Comparison of ENCODE assay signal across 8 cellular contexts in the genomic region with DNA sequence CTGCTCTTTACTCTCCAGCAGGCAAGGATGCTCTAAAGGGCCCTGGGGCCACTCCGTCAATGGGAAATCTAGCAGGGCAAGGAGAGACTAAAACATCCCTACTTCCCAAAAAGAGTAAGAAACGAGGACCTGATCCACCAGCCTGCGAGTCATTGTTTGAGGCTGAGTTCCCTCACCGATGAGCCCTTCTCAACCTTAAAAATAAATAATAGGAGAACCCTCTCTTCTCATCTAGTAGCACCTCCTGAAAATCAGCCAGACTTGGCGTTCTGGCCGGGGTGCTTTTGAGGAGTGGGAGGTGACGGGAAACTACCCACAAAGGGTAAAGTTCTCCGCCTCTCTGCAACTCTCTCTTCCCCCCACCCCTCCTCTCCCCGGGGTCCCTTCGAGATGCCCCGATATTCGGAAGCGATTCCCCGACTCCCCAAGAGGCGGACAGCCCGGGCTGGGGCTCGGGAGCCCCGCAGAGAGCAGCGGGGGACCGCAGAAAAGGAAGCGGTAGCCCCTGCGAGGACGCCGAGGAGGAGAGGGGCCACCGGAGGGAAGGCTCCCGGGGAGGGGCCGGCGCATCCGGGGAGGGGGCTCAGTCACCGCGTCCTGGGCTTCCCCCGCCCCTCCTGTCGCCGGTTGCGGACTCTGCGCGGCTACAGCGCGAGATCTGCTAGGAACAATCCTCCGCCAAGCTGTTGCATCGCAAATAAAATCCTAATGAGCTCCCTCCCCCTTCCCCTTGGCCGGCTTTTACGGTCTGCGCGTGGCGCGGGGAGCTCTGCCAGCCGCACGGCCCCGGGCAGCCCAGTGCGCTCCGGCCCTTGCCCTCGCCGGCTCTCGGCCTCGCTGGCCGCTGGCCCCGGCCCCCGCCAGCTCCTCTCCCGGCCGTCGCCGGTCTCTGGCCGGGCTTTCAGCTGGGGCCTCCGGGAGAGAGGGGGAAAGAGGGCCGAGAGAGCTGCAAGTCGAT. TPM values are rescaled to one million over a fixed set of nuclear protein-coding genes. Genes with fewer than 3 reads are reported as not detected.
DNase-seq lines count a peak whose midpoint lies in the region; ATAC-seq, FAIRE-seq and TF ChIP-seq lines count a peak whose summit lies in the region.

No MANE protein-coding gene starts in this region.

- no peak overlapping the region for H2BK5ac ChIP-seq in mesendoderm (ENCODE audit: low read length)

- H3K4ac ChIP-seq in mesendoderm (ENCODE audit: low read depth, low read length): no peak overlapping the region

- no peak for TF ChIP-seq RAD21 in GM12878 (IDR thresholded peaks at IDR 0.05; ENCODE audit: insufficient read depth, low read depth, low read length)

- H3K18ac ChIP-seq in mesendoderm (ENCODE audit: low read length): peak overlapping the region; percentile 81

- ATAC-seq in CD8-positive, alpha-beta T cell: peak; percentile 30
- ATAC-seq in GM12878: peak; percentile 44

- peak overlapping the region; percentile 31 for H2BK120ac ChIP-seq in mesendoderm (ENCODE audit: low read depth, low read length)

- peaks cover 11% of the 10 kb centered on the region for H3K4me1 Mint-ChIP-seq in CD8-positive, alpha-beta T cell (ENCODE audit: low read depth)
- peaks cover 15% of the 10 kb centered on the region for H3K4me1 Mint-ChIP-seq in endothelial cell (ENCODE audit: unreplicated experiment)

- WGBS in GM12878 (ENCODE audit: insufficient coverage, insufficient replicate concordance, low lambda C conversion rate, missing lambda C conversion rate): 14% methylated on average over 30 of the region's 67 CpGs
- no CpG with 5 or more reads among the region's 67 CpGs for WGBS in mesendoderm (ENCODE audit: extremely low coverage, insufficient coverage, low lambda C conversion rate)

- FAIRE-seq in GM12878 (lab: Jason Lieb, UNC): no peak

- RAD21 ChIA-PET in GM12878 (lab: Charles Lee; ENCODE audit: unreplicated experiment): interaction anchor here (1.0 to 1.4 kb wide), 3 partner anchors 12 to 600 kb away, joined by 3 to 4 read pairs (median 4); no protein-coding TSS in a partner anchor

- peaks cover 83% of the 10 kb centered on the region for H3K27me3 Mint-ChIP-seq in CD8-positive, alpha-beta T cell (ENCODE audit: low read depth)
- peaks cover 31% of the 10 kb centered on the region for H3K27me3 Mint-ChIP-seq in endothelial cell (ENCODE audit: unreplicated experiment)

- intact Hi-C loops in CD8-positive, alpha-beta T cell (cut with DNase I, micrococcal nuclease): no loop called here
- intact Hi-C loops in GM12878 (cut with micrococcal nuclease; ENCODE audit: unreplicated experiment): no loop called here

- SMC1A ChIA-PET in GM12878 (lab: Charles Lee; ENCODE audit: uncharacterized antibody, unreplicated experiment): no interaction called here

- H3K9ac ChIP-seq in Loucy (ENCODE audit: low read depth, low read length, poor library complexity, severe bottlenecking) (peak overlapping the region; percentile 100), GM12878 (ENCODE audit: control insufficient read depth, insufficient read depth, low read length) (no peak overlapping the region), mesendoderm (ENCODE audit: low read length) (peak overlapping the region; percentile 51)

- BruUV-seq in GM12878 (replicated peaks; lab: Mats Ljungman, UMichigan): no TSS peak

- TF ChIP-seq POLR2A in GM12878 (IDR thresholded peaks at IDR 0.05; ENCODE audit: low read depth, low read length) (no peak), erythroblast (IDR thresholded peaks at IDR 0.05; ENCODE audit: low read length) (no peak)

- H3K27ac ChIP-seq in CD8-positive, alpha-beta T cell (ENCODE audit: low read depth, low read length): no peak overlapping the region
- H3K27ac ChIP-seq in GM12878 (ENCODE audit: control insufficient read depth, insufficient read depth) (no peak overlapping the region), mesendoderm (ENCODE audit: low read depth, low read length) (no peak overlapping the region)

- peaks cover 52% of the 10 kb centered on the region for H3K27me3 ChIP-seq in CD8-positive, alpha-beta T cell (ENCODE audit: insufficient read depth, low read length)
- peaks cover 37% of the 10 kb centered on the region for H3K27me3 ChIP-seq in Loucy (ENCODE audit: insufficient read depth, low read length, poor library complexity, severe bottlenecking)
- H3K27me3 ChIP-seq in GM12878 (replicated peaks in 1 of 2; ENCODE audit: control insufficient read depth in 2 of 2, insufficient read depth in 2 of 2, low read length in 1 of 2): peaks cover 38 to 42% of the 10 kb centered on the region in 2 experiments
- H3K27me3 ChIP-seq in mesendoderm (ENCODE audit: insufficient read depth, low read length, poor library complexity): peaks cover 82% of the 10 kb centered on the region

- H3K9me3 ChIP-seq in CD8-positive, alpha-beta T cell (ENCODE audit: low read length): no peaks in the 10 kb centered on the region
- H3K9me3 ChIP-seq in Loucy (ENCODE audit: insufficient read depth, low read depth, low read length) (no peaks in the 10 kb centered on the region), GM12878 (replicated peaks; ENCODE audit: control insufficient read depth, insufficient read depth, low read length) (no peaks in the 10 kb centered on the region)

- no peak for TF ChIP-seq EP300 in GM12878 (IDR thresholded peaks at IDR 0.05; ENCODE audit: borderline replicate concordance in 1 of 2, control insufficient read depth in 1 of 2, low read depth in 2 of 2, low read length in 2 of 2)

- H4K20me1 ChIP-seq in Loucy (ENCODE audit: insufficient read depth, low read length, poor library complexity, severe bottlenecking): peaks cover 24% of the 10 kb centered on the region
- H4K20me1 ChIP-seq in GM12878 (ENCODE audit: control insufficient read depth, insufficient read depth): no peaks in the 10 kb centered on the region

- POLR2A ChIA-PET in CD8-positive, alpha-beta T cell (lab: Charles Lee): interaction anchor here (0.6 kb wide), 1 partner anchor 103 kb away, joined by 3 read pairs; no protein-coding TSS in a partner anchor
- POLR2A ChIA-PET in GM12878 (lab: Charles Lee): interaction anchor here (0.6 to 1.8 kb wide), 2 partner anchors 15 kb away, joined by 3 to 5 read pairs; no protein-coding TSS in a partner anchor

- H3K4me3 ChIP-seq in CD8-positive, alpha-beta T cell (ENCODE audit: low read depth, low read length): peak overlapping the region; percentile 55
- peak overlapping the region; percentile 89 for H3K4me3 ChIP-seq in Loucy (ENCODE audit: low read length, poor library complexity, severe bottlenecking)
- peak overlapping the region; percentile 65; the same call in 1 of the 2 replicates for H3K4me3 ChIP-seq in GM12878
- peak overlapping the region; percentile 10 for H3K4me3 ChIP-seq in mesendoderm (ENCODE audit: low read length)

- H3K56ac ChIP-seq in mesendoderm (ENCODE audit: low read length): peak overlapping the region; percentile 74

- H2AK5ac ChIP-seq in mesendoderm (ENCODE audit: low read length): no peak overlapping the region

- H3K9me2 ChIP-seq in Loucy (replicated peaks; ENCODE audit: low read depth, low read length): no peaks in the 10 kb centered on the region

- H3K27ac Mint-ChIP-seq in CD8-positive, alpha-beta T cell: no peak overlapping the region
- H3K27ac Mint-ChIP-seq in endothelial cell (ENCODE audit: unreplicated experiment): no peak overlapping the region

- CTCF ChIA-PET in CD8-positive, alpha-beta T cell (lab: Charles Lee): interaction anchor here (0.6 to 1.9 kb wide), 7 partner anchors 10 to 599 kb away, joined by 3 to 8 read pairs (median 4); a partner anchor contains a TSS
- CTCF ChIA-PET in GM12878 (lab: Yijun Ruan, JAX): interaction anchor here (0.8 to 3.7 kb wide), 6 partner anchors 12 to 599 kb away, joined by 3 to 16 read pairs (median 6); no protein-coding TSS in a partner anchor

- peak overlapping the region; percentile 98 for H3K4me2 ChIP-seq in Loucy (ENCODE audit: low read depth, low read length, poor library complexity, severe bottlenecking)
- H3K4me2 ChIP-seq in GM12878 (ENCODE audit: control insufficient read depth, insufficient read depth): peak overlapping the region; percentile 79
- peak overlapping the region; percentile 83 for H3K4me2 ChIP-seq in mesendoderm (ENCODE audit: low read length)

- H3K23ac ChIP-seq in mesendoderm (ENCODE audit: low read length): no peak overlapping the region

- no peak overlapping the region for H4K5ac ChIP-seq in mesendoderm (ENCODE audit: low read length)

- peaks cover 26% of the 10 kb centered on the region for H3K4me1 ChIP-seq in CD8-positive, alpha-beta T cell (ENCODE audit: insufficient read depth, low read length)
- H3K4me1 ChIP-seq in Loucy (ENCODE audit: insufficient read depth, low read length, poor library complexity, severe bottlenecking) (peaks cover 58% of the 10 kb centered on the region), GM12878 (ENCODE audit: control insufficient read depth, insufficient read depth, low read length) (no peaks in the 10 kb centered on the region), mesendoderm (ENCODE audit: control insufficient read depth, low read depth, low read length) (no peaks in the 10 kb centered on the region)

- no peaks in the 10 kb centered on the region for H3F3A ChIP-seq in Loucy (ENCODE audit: low read depth)

- H3K9me3 Mint-ChIP-seq in CD8-positive, alpha-beta T cell: no peaks in the 10 kb centered on the region
- no peaks in the 10 kb centered on the region for H3K9me3 Mint-ChIP-seq in endothelial cell (ENCODE audit: unreplicated experiment)

- H3K36me3 Mint-ChIP-seq in CD8-positive, alpha-beta T cell: no peaks in the 10 kb centered on the region
- H3K36me3 Mint-ChIP-seq in endothelial cell (ENCODE audit: low read depth, unreplicated experiment): no peaks in the 10 kb centered on the region

- H3K79me1 ChIP-seq in mesendoderm (ENCODE audit: low read length): no peaks in the 10 kb centered on the region

- H2BK15ac ChIP-seq in mesendoderm (replicated peaks; ENCODE audit: low read depth): peak overlapping the region; percentile 39

- peak overlapping the region; percentile 82 for H3K4me3 Mint-ChIP-seq in CD8-positive, alpha-beta T cell
- no peak overlapping the region for H3K4me3 Mint-ChIP-seq in endothelial cell (ENCODE audit: unreplicated experiment)

- no peaks in the 10 kb centered on the region for H3K36me3 ChIP-seq in CD8-positive, alpha-beta T cell (ENCODE audit: insufficient read depth, low read length)
- H3K36me3 ChIP-seq in Loucy (ENCODE audit: insufficient read depth, low read length) (peaks cover 8% of the 10 kb centered on the region; the same call in 1 of the 2 replicates), GM12878 (ENCODE audit: control insufficient read depth in 2 of 2, insufficient read depth in 2 of 2, low read length in 1 of 2) (no peaks in the 10 kb centered on the region; a peak in 1 of 4 replicates), mesendoderm (ENCODE audit: control insufficient read depth, insufficient read depth, low read length) (no peaks in the 10 kb centered on the region)

- TF ChIP-seq CTCF in CD8-positive, alpha-beta T cell (IDR thresholded peaks at IDR 0.05): no peak
- no peak for TF ChIP-seq CTCF in Loucy (conservative IDR thresholded peaks at IDR 0.05; ENCODE audit: low read length)
- no peak for TF ChIP-seq CTCF in GM12878 (IDR thresholded peaks at IDR 0.05 in 2 of 3, conservative IDR thresholded peaks at IDR 0.05 in 1 of 3; ENCODE audit: control insufficient read depth in 2 of 3, extremely low read depth in 1 of 3, insufficient read depth in 1 of 3, low read depth in 3 of 3, low read length in 3 of 3)
- no peak for TF ChIP-seq CTCF in endothelial cell (IDR thresholded peaks at IDR 0.05; ENCODE audit: unreplicated experiment)

- H3K79me2 ChIP-seq in Loucy (ENCODE audit: insufficient read depth, low read length): peaks cover 98% of the 10 kb centered on the region
- no peaks in the 10 kb centered on the region for H3K79me2 ChIP-seq in GM12878 (ENCODE audit: control insufficient read depth, insufficient read depth, low read length)
- H3K79me2 ChIP-seq in mesendoderm (ENCODE audit: control insufficient read depth, insufficient read depth, low read length): no peaks in the 10 kb centered on the region

- DNase-seq in CD8-positive, alpha-beta T cell: no peak
- DNase-seq in GM12878 (ENCODE audit: low read depth, low spot score) (no peak), mesendoderm (peak; percentile 75), GM19238 (ENCODE audit: insufficient read length, low spot score) (no peak), C1 segment of cervical spinal cord (lab: John Stamatoyannopoulos, UW) (no peak), endothelial cell (ENCODE audit: low spot score) (no peak), erythroblast (lab: John Stamatoyannopoulos, UW) (no peak)

- in situ Hi-C loops in GM12878 (cut with MboI): loop anchor here (10.0 kb wide), 1 partner anchor 780 kb away; a partner anchor contains a TSS

- H2AFZ ChIP-seq in Loucy (ENCODE audit: low read length): no peak overlapping the region
- H2AFZ ChIP-seq in GM12878 (ENCODE audit: control insufficient read depth, low read depth, low read length): no peak overlapping the region

- no peak overlapping the region for H4K8ac ChIP-seq in mesendoderm (ENCODE audit: low read depth, low read length)

RNA-seq across cellular contexts. Expression of a gene that starts 1.3 kb away (rescaled TPM):
- total RNA-seq in CD8-positive, alpha-beta T cell: not detected
- 0.19 and 0.42 TPM in 2 replicates for total RNA-seq in GM12878 (2013; cell fraction: nucleolus; rRNA removed)
- not detected in 2 replicates for total RNA-seq in GM12878 (2014; rRNA removed)
- total RNA-seq in GM12878 (2014; rRNA removed; fragmentation: Illumina TruSeq; extraction: Trizol): 0.04 and 0.05 TPM in 2 replicates
- 0.13 and 0.16 TPM in 2 replicates for total RNA-seq in GM12878 (2021)
- not detected for polyA plus RNA-seq in GM12878 (2011; ENCODE audit: low read depth)
- polyA plus RNA-seq in GM12878 (2011; rRNA removed): 0.49 and 0.69 TPM in 2 replicates
- polyA plus RNA-seq in GM12878 (2011; cell fraction: cytosol; rRNA removed): 0.32 and 0.46 TPM in 2 replicates
- polyA plus RNA-seq in GM12878 (2011; cell fraction: nucleus; rRNA removed): 0.53 and 0.87 TPM in 2 replicates
- 0.05 and 0.21 TPM in 2 replicates for polyA plus RNA-seq in GM12878 (2012)
- 0.01 TPM in 1 of 2 replicates, not detected in the other for polyA plus RNA-seq in GM12878 (2014; fragmentation: Illumina TruSeq; extraction: Trizol)
- not detected for polyA plus RNA-seq in GM12878 (2014; fragmentation: Nextera tagmentation; extraction: Ambion mirVana)
- 0.09 TPM in 1 of 2 replicates, not detected in the other for polyA plus RNA-seq in GM12878 (2014; rRNA removed)
- not detected for polyA plus RNA-seq in GM12878 (2016; fragmentation: Nextera tagmentation; extraction: Ambion mirVana)
- 0.15 and 0.26 TPM in 2 replicates for polyA minus RNA-seq in GM12878 (2011; rRNA and poly(A)+ RNA removed)
- polyA minus RNA-seq in GM12878 (2011; cell fraction: cytosol; rRNA and poly(A)+ RNA removed): not detected in 2 replicates
- 0.19 and 0.24 TPM in 2 replicates for polyA minus RNA-seq in GM12878 (2011; cell fraction: nucleus; rRNA and poly(A)+ RNA removed)
- 0.17 TPM for polyA plus RNA-seq in mesendoderm (2013, experiment 1 of 2)
- 0.10 TPM for polyA plus RNA-seq in mesendoderm (2013, experiment 2 of 2)
- 0.49 TPM for total RNA-seq in endothelial cell (ENCODE audit: unreplicated experiment)

RNA-seq across cellular contexts. Expression of a gene that starts 9.7 kb away (rescaled TPM):
- total RNA-seq in CD8-positive, alpha-beta T cell: not detected
- total RNA-seq in GM12878 (2013; cell fraction: nucleolus; rRNA removed): not detected in 2 replicates
- total RNA-seq in GM12878 (2014; rRNA removed) (not detected in 2 replicates), GM12878 (2014; rRNA removed; fragmentation: Illumina TruSeq; extraction: Trizol) (not detected in 2 replicates), GM12878 (2021) (0.21 TPM in 1 of 2 replicates, not detected in the other), endothelial cell (ENCODE audit: unreplicated experiment) (0.15 TPM)
- not detected for polyA plus RNA-seq in GM12878 (2011; ENCODE audit: low read depth)
- polyA plus RNA-seq in GM12878 (2011; rRNA removed) (not detected in 2 replicates), GM12878 (2014; fragmentation: Illumina TruSeq; extraction: Trizol) (not detected in 2 replicates), GM12878 (2014; fragmentation: Nextera tagmentation; extraction: Ambion mirVana) (not detected), GM12878 (2014; rRNA removed) (not detected in 2 replicates), GM12878 (2016; fragmentation: Nextera tagmentation; extraction: Ambion mirVana) (not detected)
- not detected in 2 replicates for polyA plus RNA-seq in GM12878 (2011; cell fraction: cytosol; rRNA removed)
- not detected in 2 replicates for polyA plus RNA-seq in GM12878 (2011; cell fraction: nucleus; rRNA removed)
- not detected in 2 replicates for polyA plus RNA-seq in GM12878 (2012)
- polyA minus RNA-seq in GM12878 (2011; rRNA and poly(A)+ RNA removed): not detected in 2 replicates
- not detected in 2 replicates for polyA minus RNA-seq in GM12878 (2011; cell fraction: cytosol; rRNA and poly(A)+ RNA removed)
- not detected in 2 replicates for polyA minus RNA-seq in GM12878 (2011; cell fraction: nucleus; rRNA and poly(A)+ RNA removed)
- polyA plus RNA-seq in mesendoderm (2013, experiment 1 of 2): not detected
- not detected for polyA plus RNA-seq in mesendoderm (2013, experiment 2 of 2)

RNA-seq across cellular contexts. Expression of a gene that starts 14.0 kb away (rescaled TPM):
- under 1 TPM in 1 of 2 experiments, not detected in 1; 0.22 TPM for total RNA-seq in CD8-positive, alpha-beta T cell
- total RNA-seq in GM12878 (2013; cell fraction: nucleolus; rRNA removed): 0.98 and 1.3 TPM in 2 replicates
- total RNA-seq in GM12878 (2014; rRNA removed) (3.2 and 4.2 TPM in 2 replicates), GM12878 (2014; rRNA removed; fragmentation: Illumina TruSeq; extraction: Trizol) (3.6 and 5.8 TPM in 2 replicates), GM12878 (2021) (4.0 and 4.5 TPM in 2 replicates), endothelial cell (ENCODE audit: unreplicated experiment) (3.6 TPM)
- 2.3 TPM for polyA plus RNA-seq in GM12878 (2011; ENCODE audit: low read depth)
- polyA plus RNA-seq in GM12878 (2011; rRNA removed) (7.4 and 8.3 TPM in 2 replicates), GM12878 (2014; fragmentation: Illumina TruSeq; extraction: Trizol) (1.3 and 3.7 TPM in 2 replicates), GM12878 (2014; fragmentation: Nextera tagmentation; extraction: Ambion mirVana) (1 to 10 TPM; 2.8 to 3.4 TPM), GM12878 (2014; rRNA removed) (5.1 and 7.0 TPM in 2 replicates), GM12878 (2016; fragmentation: Nextera tagmentation; extraction: Ambion mirVana) (1 to 10 TPM; 4.3 to 4.8 TPM)
- polyA plus RNA-seq in GM12878 (2011; cell fraction: cytosol; rRNA removed): 6.8 and 8.1 TPM in 2 replicates
- 2.5 and 4.1 TPM in 2 replicates for polyA plus RNA-seq in GM12878 (2011; cell fraction: nucleus; rRNA removed)
- polyA plus RNA-seq in GM12878 (2012): 3.9 and 4.1 TPM in 2 replicates
- polyA minus RNA-seq in GM12878 (2011; rRNA and poly(A)+ RNA removed): 1.6 and 2.8 TPM in 2 replicates
- 1.7 and 2.2 TPM in 2 replicates for polyA minus RNA-seq in GM12878 (2011; cell fraction: cytosol; rRNA and poly(A)+ RNA removed)
- polyA minus RNA-seq in GM12878 (2011; cell fraction: nucleus; rRNA and poly(A)+ RNA removed): 0.97 and 1.2 TPM in 2 replicates
- not detected for polyA plus RNA-seq in mesendoderm (2013, experiment 1 of 2)
- 0.04 TPM for polyA plus RNA-seq in mesendoderm (2013, experiment 2 of 2)

RNA-seq across cellular contexts. Expression of a gene that starts 20.0 kb away (rescaled TPM):
- under 1 TPM in 1 of 2 experiments, not detected in 1; 0.19 TPM for total RNA-seq in CD8-positive, alpha-beta T cell
- not detected in 2 replicates for total RNA-seq in GM12878 (2013; cell fraction: nucleolus; rRNA removed)
- total RNA-seq in GM12878 (2014; rRNA removed) (0.05 and 0.06 TPM in 2 replicates), GM12878 (2014; rRNA removed; fragmentation: Illumina TruSeq; extraction: Trizol) (0.09 TPM in 1 of 2 replicates, not detected in the other), GM12878 (2021) (0.13 and 0.24 TPM in 2 replicates), endothelial cell (ENCODE audit: unreplicated experiment) (1.9 TPM)
- 0.16 TPM for polyA plus RNA-seq in GM12878 (2011; ENCODE audit: low read depth)
- polyA plus RNA-seq in GM12878 (2011; rRNA removed) (0.10 TPM in 1 of 2 replicates, not detected in the other), GM12878 (2014; fragmentation: Illumina TruSeq; extraction: Trizol) (0.07 TPM in 1 of 2 replicates, not detected in the other), GM12878 (2014; fragmentation: Nextera tagmentation; extraction: Ambion mirVana) (under 1 TPM in 1 of 2 experiments, not detected in 1; 0.04 TPM), GM12878 (2014; rRNA removed) (0.22 and 0.51 TPM in 2 replicates), GM12878 (2016; fragmentation: Nextera tagmentation; extraction: Ambion mirVana) (under 1 TPM in 1 of 2 experiments, not detected in 1; 0.13 TPM)
- 0.10 and 0.27 TPM in 2 replicates for polyA plus RNA-seq in GM12878 (2011; cell fraction: cytosol; rRNA removed)
- 0.10 TPM in 1 of 2 replicates, not detected in the other for polyA plus RNA-seq in GM12878 (2011; cell fraction: nucleus; rRNA removed)
- 0.21 TPM in 1 of 2 replicates, not detected in the other for polyA plus RNA-seq in GM12878 (2012)
- polyA minus RNA-seq in GM12878 (2011; rRNA and poly(A)+ RNA removed): 0.10 TPM in 1 of 2 replicates, not detected in the other
- not detected in 2 replicates for polyA minus RNA-seq in GM12878 (2011; cell fraction: cytosol; rRNA and poly(A)+ RNA removed)
- polyA minus RNA-seq in GM12878 (2011; cell fraction: nucleus; rRNA and poly(A)+ RNA removed): not detected in 2 replicates
- not detected for polyA plus RNA-seq in mesendoderm (2013, experiment 1 of 2)
- polyA plus RNA-seq in mesendoderm (2013, experiment 2 of 2): not detected

RNA-seq across cellular contexts. Expression of a gene that starts 31.2 kb away (rescaled TPM):
- total RNA-seq in CD8-positive, alpha-beta T cell: not detected
- total RNA-seq in GM12878 (2013; cell fraction: nucleolus; rRNA removed): not detected in 2 replicates
- total RNA-seq in GM12878 (2014; rRNA removed) (not detected in 2 replicates), GM12878 (2014; rRNA removed; fragmentation: Illumina TruSeq; extraction: Trizol) (not detected in 2 replicates), GM12878 (2021) (not detected in 2 replicates), endothelial cell (ENCODE audit: unreplicated experiment) (0.59 TPM)
- not detected for polyA plus RNA-seq in GM12878 (2011; ENCODE audit: low read depth)
- polyA plus RNA-seq in GM12878 (2011; rRNA removed) (not detected in 2 replicates), GM12878 (2014; fragmentation: Illumina TruSeq; extraction: Trizol) (not detected in 2 replicates), GM12878 (2014; fragmentation: Nextera tagmentation; extraction: Ambion mirVana) (not detected), GM12878 (2014; rRNA removed) (not detected in 2 replicates), GM12878 (2016; fragmentation: Nextera tagmentation; extraction: Ambion mirVana) (not detected)
- not detected in 2 replicates for polyA plus RNA-seq in GM12878 (2011; cell fraction: cytosol; rRNA removed)
- not detected in 2 replicates for polyA plus RNA-seq in GM12878 (2011; cell fraction: nucleus; rRNA removed)
- not detected in 2 replicates for polyA plus RNA-seq in GM12878 (2012)
- polyA minus RNA-seq in GM12878 (2011; rRNA and poly(A)+ RNA removed): not detected in 2 replicates
- polyA minus RNA-seq in GM12878 (2011; cell fraction: cytosol; rRNA and poly(A)+ RNA removed): not detected in 2 replicates
- polyA minus RNA-seq in GM12878 (2011; cell fraction: nucleus; rRNA and poly(A)+ RNA removed): not detected in 2 replicates
- not detected for polyA plus RNA-seq in mesendoderm (2013, experiment 1 of 2)
- polyA plus RNA-seq in mesendoderm (2013, experiment 2 of 2): not detected

Comparison
In these comparisons a context has a peak if more than half of its experiments do, and no peak if none do; other contexts are left out.
1. H3K4me3 ChIP-seq: peak in every context shown above with its lines; median percentile 89 in Loucy; 65 in GM12878; 55 in CD8-positive, alpha-beta T cell; 10 in mesendoderm.